In genomic region chr17:78357687-78358537, GRCh38 we compare ENCODE assay signal across 10 cellular contexts. TPM values are rescaled to one million over a fixed set of nuclear protein-coding genes. Genes with fewer than 3 reads are reported as not detected.
DNase-seq lines count a peak whose midpoint lies in the region; FAIRE-seq and TF ChIP-seq lines count a peak whose summit lies in the region.
"Had no signal": no experiment of that assay in that cellular context is flagged by ENCODE, and none has a peak within 500 bp of the region (broad histone marks: within the 10 kb centered on the region; RNA-seq: fewer than 3 reads in every experiment).

No MANE protein-coding gene starts in this region.

- no TSS peak for BruUV-seq in endothelial cell of umbilical vein (replicated peaks; lab: Mats Ljungman, UMichigan)

- dilution Hi-C loops in endothelial cell of umbilical vein (cut with MboI; ENCODE audit: extremely low pct_ligation_motif_present, low sequenced_read_pairs) = no loop called here

- no peaks in the 10 kb centered on the region for H3K9me1 ChIP-seq in endothelial cell of umbilical vein (replicated peaks; ENCODE audit: control insufficient read depth, extremely low read depth, insufficient read depth, low read length)

- H3K9me3 ChIP-seq in BLaER1 treated with 17β-estradiol and CSF1 and Interleukin-3, amounts not matched to agents 10 nM and 100 nM (replicated peaks in 1 of 11) = peaks cover 0 to 21% (median 0%) of the 10 kb centered on the region in 11 experiments; a peak in 4 of 22 replicates
- H3K9me3 ChIP-seq in endothelial cell of umbilical vein (replicated peaks; ENCODE audit: control insufficient read depth, insufficient read depth, low read length) = no peaks in the 10 kb centered on the region
- H3K9me3 ChIP-seq in neuron (ENCODE audit: low read length) = no peaks in the 10 kb centered on the region
- no peaks in the 10 kb centered on the region for H3K9me3 ChIP-seq in testis

- peaks cover 24% of the 10 kb centered on the region for H3K79me2 ChIP-seq in endothelial cell of umbilical vein (ENCODE audit: control insufficient read depth, insufficient read depth, low read length)

- peaks cover 23 to 65% (median 38%) of the 10 kb centered on the region in 11 experiments for H4K20me1 ChIP-seq in BLaER1 treated with 17β-estradiol and CSF1 and Interleukin-3, amounts not matched to agents 10 nM and 100 nM
- H4K20me1 ChIP-seq in endothelial cell of umbilical vein (replicated peaks; ENCODE audit: control insufficient read depth, extremely low read depth, insufficient read depth, low read length) = no peaks in the 10 kb centered on the region

- DNase-seq in RCC 7860 (ENCODE audit: low spot score) (peak; percentile 42), endothelial cell of umbilical vein (ENCODE audit: low read depth, low spot score) (no peak), HTR-8/SVneo (ENCODE audit: insufficient read length, low spot score) (no peak), NOMO-1 (lab: John Stamatoyannopoulos, UW; ENCODE audit: unreplicated experiment in 2 of 2) (no peak), testis (no peak)
- DNase-seq in activated CD8-positive, alpha-beta memory T cell treated with anti-CD3 and anti-CD28 coated beads for 24 hours = no peak
- DNase-seq: NCI-H146 had no signal

- CTCF ChIA-PET in endothelial cell of umbilical vein (lab: Charles Lee) = interaction anchor here (0.9 to 5.7 kb wide), 7 partner anchors 15 to 108 kb away, joined by 4 to 32 read pairs (median 7); no protein-coding TSS in a partner anchor

- peaks cover 21 to 90% (median 58%) of the 10 kb centered on the region in 10 experiments for H3K4me1 ChIP-seq in BLaER1 treated with 17β-estradiol and CSF1 and Interleukin-3, amounts not matched to agents 10 nM and 100 nM
- peaks cover 42% of the 10 kb centered on the region for H3K4me1 ChIP-seq in endothelial cell of umbilical vein (ENCODE audit: control insufficient read depth, extremely low read depth, insufficient read depth, low read length)
- peaks cover 57% of the 10 kb centered on the region for H3K4me1 ChIP-seq in neuron (ENCODE audit: insufficient read depth, low read length)
- peaks cover 32% of the 10 kb centered on the region for H3K4me1 ChIP-seq in testis

- intact Hi-C loops in endothelial cell of umbilical vein (cut with micrococcal nuclease) (no loop called here), testis (cut with DNase I; ENCODE audit: low total_unique reads) (no loop called here)

- 68 to 74% methylated on average over 23 to 24 of the region's 25 CpGs for WGBS in testis, 2 donors

- FAIRE-seq in RCC 7860 (lab: Jason Lieb, UNC) (no peak), endothelial cell of umbilical vein (lab: Jason Lieb, UNC) (no peak), HTR-8/SVneo (lab: Jason Lieb, UNC) (no peak)
- FAIRE-seq: endometrium had no signal

- POLR2A ChIA-PET in endothelial cell of umbilical vein (lab: Charles Lee) = interaction anchor here (0.6 to 2.3 kb wide), 5 partner anchors 16 to 53 kb away, joined by 4 to 12 read pairs (median 6); no protein-coding TSS in a partner anchor

- H3K27me3 ChIP-seq in BLaER1 treated with 17β-estradiol and CSF1 and Interleukin-3, amounts not matched to agents 10 nM and 100 nM = peaks cover 0 to 81% (median 70%) of the 10 kb centered on the region in 11 experiments; a peak in 18 of 22 replicates
- H3K27me3 ChIP-seq in endothelial cell of umbilical vein (ENCODE audit: control insufficient read depth in 2 of 2, insufficient read depth in 2 of 2, low read length in 2 of 2) = no peaks in the 10 kb centered on the region
- H3K27me3 ChIP-seq in neuron (ENCODE audit: insufficient read depth, low read length) = no peaks in the 10 kb centered on the region
- no peaks in the 10 kb centered on the region for H3K27me3 ChIP-seq in testis

- H3K4me2 ChIP-seq in BLaER1 treated with 17β-estradiol and CSF1 and Interleukin-3, amounts not matched to agents 10 nM and 100 nM = peak overlapping the region in 6 of 11 experiments; percentile 95 to 100 (median 100); a peak in 11 of 22 replicates
- peak overlapping the region; percentile 75 for H3K4me2 ChIP-seq in endothelial cell of umbilical vein (ENCODE audit: insufficient read depth, low read length)

- no peak overlapping the region for H2AFZ ChIP-seq in endothelial cell of umbilical vein (ENCODE audit: low read depth, low read length)
- H2AFZ ChIP-seq in neuron (ENCODE audit: low read depth, low read length) = no peak overlapping the region

- H3K27ac ChIP-seq in BLaER1 treated with 17β-estradiol and CSF1 and Interleukin-3, amounts not matched to agents 10 nM and 100 nM = peak overlapping the region in 3 of 11 experiments; percentile 91 to 95 (median 93); a peak in 6 of 22 replicates
- peak overlapping the region; percentile 14 for H3K27ac ChIP-seq in endothelial cell of umbilical vein (ENCODE audit: insufficient read depth, low read depth, low read length)
- no peak overlapping the region for H3K27ac ChIP-seq in testis

- TF ChIP-seq CTCF in endothelial cell of umbilical vein (IDR thresholded peaks at IDR 0.05; ENCODE audit: extremely low read depth in 1 of 2, insufficient read depth in 1 of 2, low read depth in 1 of 2, low read length in 2 of 2) (no peak), testis (IDR thresholded peaks at IDR 0.05) (no peak)

- H3K36me3 ChIP-seq in BLaER1 treated with 17β-estradiol and CSF1 and Interleukin-3, amounts not matched to agents 10 nM and 100 nM = peaks cover 0 to 46% (median 0%) of the 10 kb centered on the region in 11 experiments; a peak in 11 of 22 replicates
- H3K36me3 ChIP-seq in endothelial cell of umbilical vein (ENCODE audit: control insufficient read depth in 2 of 2, extremely low read depth in 1 of 2, insufficient read depth in 2 of 2, low read length in 2 of 2) (peaks cover 3 to 9% of the 10 kb centered on the region in 2 experiments), neuron (ENCODE audit: insufficient read depth, low read length) (peaks cover 39% of the 10 kb centered on the region), testis (ENCODE audit: low read depth, missing control alignments) (no peaks in the 10 kb centered on the region)

- peak overlapping the region in 5 of 11 experiments; percentile 82 to 98 (median 96); a peak in 10 of 22 replicates for H3K9ac ChIP-seq in BLaER1 treated with 17β-estradiol and CSF1 and Interleukin-3, amounts not matched to agents 10 nM and 100 nM
- peak overlapping the region; percentile 92 for H3K9ac ChIP-seq in endothelial cell of umbilical vein (replicated peaks; ENCODE audit: extremely low read depth, insufficient read depth, low read length)

- peak overlapping the region in 7 of 10 experiments; percentile 64 to 100 (median 93); a peak in 13 of 20 replicates for H3K4me3 ChIP-seq in BLaER1 treated with 17β-estradiol and CSF1 and Interleukin-3, amounts not matched to agents 10 nM and 100 nM
- H3K4me3 ChIP-seq in endothelial cell of umbilical vein (replicated peaks in 1 of 3; ENCODE audit: insufficient read depth in 1 of 3, low read depth in 1 of 3, low read length in 3 of 3) (peak overlapping the region in 2 of 3 experiments; percentile 54 to 63), neuron (ENCODE audit: low read length) (peak overlapping the region; percentile 97), testis (peak overlapping the region in 1 of 2 donors; percentile 73)

- TF ChIP-seq POLR2A in endothelial cell of umbilical vein (IDR thresholded peaks at IDR 0.05; ENCODE audit: low read depth, low read length) (no peak), testis (IDR thresholded peaks at IDR 0.05) (no peak)

TF ChIP-seq in endothelial cell of umbilical vein, 7 proteins besides CTCF, POLR2A, EP300 and RAD21:
- no peak for TF ChIP-seq EZH2 (IDR thresholded peaks at IDR 0.05; ENCODE audit: borderline replicate concordance, low read depth, low read length, severe bottlenecking)

RNA-seq across cellular contexts. Expression of gene SOCS3, which starts 2.0 kb away (rescaled TPM):
- 13.6 and 14.3 TPM in 2 replicates for total RNA-seq in endothelial cell of umbilical vein
- 6.2 and 6.6 TPM in 2 replicates for polyA plus RNA-seq in endothelial cell of umbilical vein
- 5.3 and 7.9 TPM in 2 replicates for polyA plus RNA-seq in endothelial cell of umbilical vein (2011; cell fraction: cytosol; rRNA removed)
- 15.2 and 19.0 TPM in 2 replicates for polyA plus RNA-seq in endothelial cell of umbilical vein (2011; cell fraction: nucleus; rRNA removed)
- 12.2 and 14.3 TPM in 2 replicates for polyA plus RNA-seq in endothelial cell of umbilical vein (2012)
- polyA minus RNA-seq in endothelial cell of umbilical vein = 7.8 and 10.9 TPM in 2 replicates
- 31.0 TPM for polyA minus RNA-seq in endothelial cell of umbilical vein (2011; cell fraction: cytosol; rRNA and poly(A)+ RNA removed)
- 7.3 and 17.4 TPM in 2 replicates for polyA minus RNA-seq in endothelial cell of umbilical vein (2011; cell fraction: nucleus; rRNA and poly(A)+ RNA removed)
- total RNA-seq in testis = 10 to 100 TPM in 1 of 2 donors, 1 to 10 TPM in 1; 2.2 to 17.8 TPM
- 9.6 TPM for polyA plus RNA-seq in testis (ENCODE audit: insufficient read depth, low read depth, low replicate concordance)

RNA-seq across cellular contexts. Expression of gene PGS1, which starts 20.5 kb away (rescaled TPM):
- total RNA-seq in endothelial cell of umbilical vein (55.6 and 66.0 TPM in 2 replicates), testis (10 to 100 TPM; 50.4 to 58.4 TPM)
- polyA plus RNA-seq in endothelial cell of umbilical vein (48.4 and 50.8 TPM in 2 replicates), testis (ENCODE audit: insufficient read depth, low read depth, low replicate concordance) (34.9 TPM)
- 28.4 and 36.1 TPM in 2 replicates for polyA plus RNA-seq in endothelial cell of umbilical vein (2011; cell fraction: cytosol; rRNA removed)
- 195 and 203 TPM in 2 replicates for polyA plus RNA-seq in endothelial cell of umbilical vein (2011; cell fraction: nucleus; rRNA removed)
- polyA plus RNA-seq in endothelial cell of umbilical vein (2012) = 30.2 and 34.0 TPM in 2 replicates
- 62.5 and 77.9 TPM in 2 replicates for polyA minus RNA-seq in endothelial cell of umbilical vein
- polyA minus RNA-seq in endothelial cell of umbilical vein (2011; cell fraction: cytosol; rRNA and poly(A)+ RNA removed) = 31.2 TPM
- 72.4 and 73.4 TPM in 2 replicates for polyA minus RNA-seq in endothelial cell of umbilical vein (2011; cell fraction: nucleus; rRNA and poly(A)+ RNA removed)
